ENCODE assay signal across 1 cellular context in genomic region chr14:94644102-94644535, GRCh38.
TF ChIP-seq lines count a peak whose summit lies in the region.

No MANE protein-coding gene starts in this region.

TF ChIP-seq in GM23338, 12 proteins besides CTCF, POLR2A, EP300 and RAD21 (continued from another document):
- TF ChIP-seq ZNF462 (CRISPR knock-in tag; IDR thresholded peaks at IDR 0.05), result no peak
- TF ChIP-seq POLR2AphosphoS5 (IDR thresholded peaks at IDR 0.05; ENCODE audit: low read depth), result no peak
TF ChIP-seq in GM23338: peak in this region for 0.
